In the genomic region with DNA sequence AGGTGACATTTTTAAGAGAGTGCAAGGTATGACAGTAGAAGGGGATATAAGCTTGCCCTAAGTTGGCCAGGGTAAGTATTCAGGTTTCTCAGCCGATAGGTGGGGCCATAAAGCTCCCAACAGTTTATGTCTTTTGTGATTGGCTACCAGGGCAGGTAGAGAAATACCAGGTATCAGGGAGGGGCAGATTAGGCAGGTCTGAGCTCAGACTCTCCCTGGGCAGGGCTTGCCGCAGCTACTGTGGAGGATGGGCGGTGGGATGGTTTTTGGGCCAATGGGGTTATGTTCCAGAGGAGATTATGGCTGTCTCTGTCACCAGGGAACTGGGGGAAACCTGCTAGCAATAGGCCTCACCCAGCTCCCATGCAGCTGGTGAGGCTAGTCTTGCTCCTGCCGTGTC, we compare ENCODE assay signal across 32 cellular contexts.
"Had no signal": no experiment of that assay in that cellular context is flagged by ENCODE, and none has a peak within 500 bp of the region (broad histone marks: within the 10 kb centered on the region; RNA-seq: fewer than 3 reads in every experiment).

No MANE protein-coding gene starts in this region.

- H3K36me3 Mint-ChIP-seq: activated naive CD8-positive, alpha-beta T cell had no signal

- H3K9me3 ChIP-seq: esophagus squamous epithelium had no signal

- H3K4me3 Mint-ChIP-seq: activated CD4-positive, alpha-beta T cell treated with anti-CD3 and anti-CD28 coated beads for 36 hours; activated CD4-positive, alpha-beta T cell treated with anti-CD3 and anti-CD28 coated beads, Interleukin-2, amount 10 ng/mL, durations not matched to agents 7 days and 5 days; activated CD8-positive, alpha-beta T cell treated with anti-CD3 and anti-CD28 coated beads for 36 hours; activated naive CD8-positive, alpha-beta T cell; activated T-cell treated with anti-CD3 and anti-CD28 coated beads, Interleukin-2, amount 50 U/mL, for 4 hours; activated T-helper 17 cell treated with anti-CD3 and anti-CD28 coated beads, Interleukin-2, amount 50 U/mL, for 72 hours; central memory CD8-positive, alpha-beta T cell; dendritic cell treated with granulocyte-macrophage colony-stimulating factor and Interleukin-4, amounts not matched to agents 40 ng/mL and 50 ng/mL, for 4 days; T-helper 17 cell; T-helper 2 cell treated with Interferon-gamma antibody and Interleukin-4, amounts not matched to agents 5 μg/mL and 100 μg/mL, for 36 hours had no signal

- H3K27ac ChIP-seq: brain microvascular endothelial cell, coronary artery, dorsolateral prefrontal cortex, esophagus squamous epithelium, gastroesophageal sphincter, heart left ventricle, WERI-Rb-1 had no signal

- H3K27ac Mint-ChIP-seq: activated CD4-positive, alpha-beta T cell treated with anti-CD3 and anti-CD28 coated beads for 36 hours; activated CD4-positive, alpha-beta T cell treated with anti-CD3 and anti-CD28 coated beads, Interleukin-2, amount 10 ng/mL, durations not matched to agents 7 days and 5 days; activated CD8-positive, alpha-beta T cell treated with anti-CD3 and anti-CD28 coated beads for 36 hours; activated naive CD8-positive, alpha-beta T cell; activated T-helper 17 cell treated with anti-CD3 and anti-CD28 coated beads, Interleukin-2, amount 50 U/mL, for 72 hours; dendritic cell treated with granulocyte-macrophage colony-stimulating factor and Interleukin-4, amounts not matched to agents 40 ng/mL and 50 ng/mL, for 4 days; T-helper 17 cell; T-helper 2 cell treated with Interferon-gamma antibody and Interleukin-4, amounts not matched to agents 5 μg/mL and 100 μg/mL, for 36 hours had no signal

- H3K27me3 ChIP-seq: brain microvascular endothelial cell, dorsolateral prefrontal cortex, esophagus squamous epithelium, heart left ventricle had no signal

- ATAC-seq: activated CD4-positive, alpha-beta T cell treated with anti-CD3 and anti-CD28 coated beads for 36 hours; activated CD8-positive, alpha-beta T cell treated with anti-CD3 and anti-CD28 coated beads for 36 hours; activated T-cell treated with anti-CD3 and anti-CD28 coated beads, Interleukin-2, amount 50 U/mL, for 4 hours; activated T-helper 17 cell treated with anti-CD3 and anti-CD28 coated beads, Interleukin-2, amount 50 U/mL, for 72 hours; gastroesophageal sphincter; heart left ventricle; T-helper 17 cell had no signal

- H3K4me1 Mint-ChIP-seq: activated CD4-positive, alpha-beta T cell treated with anti-CD3 and anti-CD28 coated beads for 36 hours; activated CD4-positive, alpha-beta T cell treated with anti-CD3 and anti-CD28 coated beads, Interleukin-2, amount 10 ng/mL, durations not matched to agents 7 days and 5 days; activated T-helper 17 cell treated with anti-CD3 and anti-CD28 coated beads, Interleukin-2, amount 50 U/mL, for 72 hours; central memory CD8-positive, alpha-beta T cell; T-helper 17 cell had no signal

- H3K4me3 ChIP-seq: coronary artery, dorsolateral prefrontal cortex, esophagus squamous epithelium, gastroesophageal sphincter, heart left ventricle had no signal

- H3K4me1 ChIP-seq: esophagus squamous epithelium, gastroesophageal sphincter, heart left ventricle had no signal

- H3K9me3 Mint-ChIP-seq: activated CD4-positive, alpha-beta T cell treated with anti-CD3 and anti-CD28 coated beads, Interleukin-2, amount 10 ng/mL, durations not matched to agents 7 days and 5 days; activated T-helper 17 cell treated with anti-CD3 and anti-CD28 coated beads, Interleukin-2, amount 50 U/mL, for 72 hours; dendritic cell treated with granulocyte-macrophage colony-stimulating factor and Interleukin-4, amounts not matched to agents 40 ng/mL and 50 ng/mL, for 4 days had no signal

- DNase-seq: activated CD4-positive, alpha-beta T cell treated with anti-CD3 and anti-CD28 coated beads for 36 hours; activated CD4-positive, alpha-beta T cell treated with anti-CD3 and anti-CD28 coated beads, Interleukin-2, amount 10 ng/mL, durations not matched to agents 7 days and 5 days; activated CD4-positive, alpha-beta T cell treated with anti-CD3 and anti-CD28 coated beads, Interleukin-2, amount 50 U/mL, for 4 hours; activated CD4-positive, CD25-positive, alpha-beta regulatory T cell; activated CD4-positive, CD25-positive, alpha-beta regulatory T cell treated with anti-CD3 and anti-CD28 coated beads, Interleukin-2, amount 50 U/mL, for 72 hours; activated CD8-positive, alpha-beta memory T cell treated with anti-CD3 and anti-CD28 coated beads for 24 hours; activated CD8-positive, alpha-beta T cell treated with anti-CD3 and anti-CD28 coated beads for 36 hours; activated effector memory CD4-positive, alpha-beta T cell treated with Interleukin-2 at 50 U/mL for 16 hours; activated gamma-delta T cell treated with Interleukin-2 at 50 U/mL for 16 hours; activated naive CD4-positive, alpha-beta T cell treated with anti-CD3 and anti-CD28 coated beads, Interleukin-2, amount 50 U/mL, for 16 hours; activated naive CD4-positive, alpha-beta T cell treated with Interleukin-2 at 50 U/mL for 16 hours; activated T-cell treated with anti-CD3 and anti-CD28 coated beads, Interleukin-2, amount 50 U/mL, for 4 hours; amniotic stem cell; anterior cingulate cortex; brain microvascular endothelial cell; dorsolateral prefrontal cortex; effector memory CD4-positive, alpha-beta T cell; erythroblast; esophagus squamous epithelium; foreskin melanocyte; heart left ventricle; T-helper 1 cell; T-helper 17 cell; T1000; WERI-Rb-1 had no signal

- H3K27me3 Mint-ChIP-seq: activated CD4-positive, alpha-beta T cell treated with anti-CD3 and anti-CD28 coated beads for 36 hours; activated CD4-positive, alpha-beta T cell treated with anti-CD3 and anti-CD28 coated beads, Interleukin-2, amount 10 ng/mL, durations not matched to agents 7 days and 5 days; activated CD8-positive, alpha-beta T cell treated with anti-CD3 and anti-CD28 coated beads for 36 hours; activated naive CD8-positive, alpha-beta T cell; activated T-helper 17 cell treated with anti-CD3 and anti-CD28 coated beads, Interleukin-2, amount 50 U/mL, for 72 hours; central memory CD8-positive, alpha-beta T cell; T-helper 17 cell had no signal

- H3K36me3 ChIP-seq: brain microvascular endothelial cell, esophagus squamous epithelium, gastroesophageal sphincter, heart left ventricle, WERI-Rb-1 had no signal
